Comparison of ENCODE assay signal across 13 cellular contexts in genomic region chr4:52552778-52553177, GRCh38.
"Had no signal": no experiment of that assay in that cellular context is flagged by ENCODE, and none has a peak within 500 bp of the region (broad histone marks: within the 10 kb centered on the region; RNA-seq: fewer than 3 reads in every experiment).

No MANE protein-coding gene starts in this region.

- H3K4me1 ChIP-seq: thyroid gland had no signal

- ATAC-seq: activated CD4-positive, CD25-positive, alpha-beta regulatory T cell treated with anti-CD3 and anti-CD28 coated beads, Interleukin-2, amount 50 U/mL, for 24 hours; left ventricle myocardium superior; natural killer cell treated with Interleukin-12 subunit alpha and Interleukin-12 subunit beta and Interleukin-15 and Interleukin-18, amount 100 ng/mL, for 72 hours; stimulated activated naive B cell treated with anti-CD40 and anti-IgM and Interleukin-4, amounts not matched to agents 10 μg/mL and 1 μg/mL and 100 μg/mL, for 72 hours had no signal

- H3K36me3 ChIP-seq: thyroid gland had no signal

- H3K27ac ChIP-seq: thyroid gland had no signal

- H3K9me3 ChIP-seq: thyroid gland had no signal

- H3K4me3 ChIP-seq: thyroid gland had no signal

- DNase-seq: activated naive CD4-positive, alpha-beta T cell treated with Interleukin-2 at 50 U/mL for 16 hours; activated T-cell treated with anti-CD3 and anti-CD28 coated beads for 4 hours; aorta; hippocampal formation; left ventricle myocardium superior; mesenchymal stem cell; occipital lobe; stimulated activated CD4-positive, alpha-beta T cell treated with anti-CD3 and anti-CD28 coated beads, Interleukin-2, amount 100 ng/mL, for 48 hours; stimulated activated naive B cell treated with anti-CD40 and anti-IgM and Interleukin-4, amounts not matched to agents 10 μg/mL and 1 μg/mL and 100 μg/mL, for 72 hours; SW 1271; thyroid gland had no signal

- H3K27me3 ChIP-seq: thyroid gland had no signal
